13 cellular contexts compared by ENCODE assay signal in the genomic region with DNA sequence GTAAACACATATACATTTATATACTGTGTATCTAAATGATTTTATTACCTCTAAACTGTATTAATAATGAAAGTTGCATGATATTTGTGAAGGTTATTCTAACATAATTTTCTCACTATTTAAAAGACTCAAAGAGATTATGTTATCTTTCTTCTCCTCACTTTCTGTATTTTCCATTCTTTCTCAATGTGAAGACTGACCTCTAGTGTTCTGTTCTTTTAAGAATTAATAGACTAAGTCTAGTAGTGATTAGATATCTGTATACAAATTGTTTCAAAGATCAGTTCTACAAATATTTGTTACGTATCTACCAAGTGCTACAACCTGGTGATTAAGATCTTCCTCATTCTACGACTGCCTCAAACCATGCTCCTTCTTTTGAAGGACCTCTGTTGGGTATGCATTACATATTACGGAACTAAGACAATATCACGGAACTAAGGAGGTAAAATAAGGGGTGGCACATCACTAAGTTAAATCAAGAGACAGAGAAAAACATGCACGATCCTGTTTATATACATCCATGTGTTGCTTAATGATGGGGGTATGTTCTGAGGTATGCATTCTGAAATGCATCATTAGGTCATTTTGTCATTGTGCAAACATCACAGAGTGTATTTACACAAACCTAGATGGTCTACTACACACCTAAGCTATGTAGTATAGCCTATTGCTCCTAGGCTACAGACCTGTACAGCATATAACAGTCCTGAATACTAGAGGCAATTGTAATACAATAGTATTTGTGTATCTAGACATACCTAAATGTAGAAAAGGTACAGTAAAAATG.
A peak's percentile ranks its signal among the peaks of the same experiment; 100 is the strongest.
DNase-seq lines count a peak whose midpoint lies in the region; ATAC-seq, FAIRE-seq and TF ChIP-seq lines count a peak whose summit lies in the region.
"Had no signal": no experiment of that assay in that cellular context is flagged by ENCODE, and none has a peak within 500 bp of the region (broad histone marks: within the 10 kb centered on the region; RNA-seq: fewer than 3 reads in every experiment).

No MANE protein-coding gene starts in this region.

- no peak overlapping the region for H3K4me3 ChIP-seq in astrocyte (ENCODE audit: insufficient read depth, low read depth, low read length)
- H3K4me3 ChIP-seq in esophagus squamous epithelium = no peak overlapping the region
- H3K4me3 ChIP-seq: gastrocnemius medialis had no signal

- H3K79me2 ChIP-seq in astrocyte (ENCODE audit: insufficient read depth, low read length) = no peaks in the 10 kb centered on the region

- peak; percentile 83 for ATAC-seq in left lobe of liver
- ATAC-seq: gastrocnemius medialis had no signal

- no peak overlapping the region for H3K4me3 Mint-ChIP-seq in astrocyte (ENCODE audit: unreplicated experiment)
- H3K4me3 Mint-ChIP-seq: memory B cell had no signal

- H3K9me3 ChIP-seq in astrocyte (ENCODE audit: insufficient read depth, low read depth, low read length) (no peaks in the 10 kb centered on the region), esophagus squamous epithelium (no peaks in the 10 kb centered on the region)
- H3K9me3 ChIP-seq: gastrocnemius medialis had no signal

- no peaks in the 10 kb centered on the region for H3K4me1 ChIP-seq in astrocyte (ENCODE audit: insufficient read depth, low read length)
- H3K4me1 ChIP-seq in esophagus squamous epithelium = no peaks in the 10 kb centered on the region
- H3K4me1 ChIP-seq: gastrocnemius medialis had no signal

- intact Hi-C loops in esophagus squamous epithelium (cut with DNase I) = no loop called here

- no peak overlapping the region for H3K9ac ChIP-seq in astrocyte (ENCODE audit: low read length)

- H3K27me3 Mint-ChIP-seq in astrocyte (ENCODE audit: low read depth, unreplicated experiment) = no peaks in the 10 kb centered on the region

- no peaks in the 10 kb centered on the region for H3K36me3 Mint-ChIP-seq in astrocyte (ENCODE audit: low read depth, unreplicated experiment)
- H3K36me3 Mint-ChIP-seq: memory B cell had no signal

- no peaks in the 10 kb centered on the region for H3K27me3 ChIP-seq in astrocyte (ENCODE audit: insufficient read depth, low read length)
- no peaks in the 10 kb centered on the region for H3K27me3 ChIP-seq in esophagus squamous epithelium
- H3K27me3 ChIP-seq: gastrocnemius medialis had no signal

- no peak overlapping the region for H2AFZ ChIP-seq in astrocyte (ENCODE audit: low read depth, low read length)

- H4K20me1 ChIP-seq in astrocyte (ENCODE audit: insufficient read depth, low read length) = no peaks in the 10 kb centered on the region

- no peaks in the 10 kb centered on the region for H3K4me1 Mint-ChIP-seq in astrocyte (ENCODE audit: low read depth, unreplicated experiment)
- H3K4me1 Mint-ChIP-seq: memory B cell had no signal

- no peak overlapping the region for H3K27ac ChIP-seq in astrocyte (ENCODE audit: low read depth, low read length)
- H3K27ac ChIP-seq in esophagus squamous epithelium = no peak overlapping the region
- H3K27ac ChIP-seq: gastrocnemius medialis had no signal

- H3K4me2 ChIP-seq in astrocyte (ENCODE audit: low read length) = no peak overlapping the region

- in situ Hi-C loops in ACHN (cut with HindIII; ENCODE audit: low pct_ligation_motif_present, low pct_unique_long_range_greater_than_20kb, low sequenced_read_pairs) = no loop called here

- no peaks in the 10 kb centered on the region for H3K9me3 Mint-ChIP-seq in astrocyte (ENCODE audit: unreplicated experiment)
- H3K9me3 Mint-ChIP-seq: memory B cell had no signal

- TF ChIP-seq CTCF in astrocyte (IDR thresholded peaks at IDR 0.05; ENCODE audit: insufficient read depth, low read depth, low read length) (peak; percentile 9), esophagus squamous epithelium (IDR thresholded peaks at IDR 0.05) (no peak)

- peak; percentile 39 for FAIRE-seq in GM19239 (lab: Jason Lieb, UNC)
- no peak for FAIRE-seq in astrocyte (lab: Jason Lieb, UNC)

- H3K27ac Mint-ChIP-seq in astrocyte (ENCODE audit: unreplicated experiment) = no peak overlapping the region
- H3K27ac Mint-ChIP-seq: memory B cell had no signal

- H3K36me3 ChIP-seq in astrocyte (ENCODE audit: insufficient read depth, low read length) (no peaks in the 10 kb centered on the region), esophagus squamous epithelium (no peaks in the 10 kb centered on the region)
- H3K36me3 ChIP-seq: gastrocnemius medialis had no signal

- DNase-seq in ACHN = peak; percentile 4
- DNase-seq in GM19239 (ENCODE audit: insufficient read length, low spot score) = no peak
- DNase-seq in astrocyte (ENCODE audit: low read depth) = no peak
- no peak for DNase-seq in left lobe of liver (ENCODE audit: low spot score)
- DNase-seq in NCI-H1694 (lab: John Stamatoyannopoulos, UW) = no peak
- no peak for DNase-seq in NK-92 (lab: John Stamatoyannopoulos, UW; ENCODE audit: unreplicated experiment)
- DNase-seq in esophagus squamous epithelium (lab: John Stamatoyannopoulos, UW) = no peak
- no peak for DNase-seq in DMS153 treated with DMSO at 0.1 percent for 48 hours (lab: John Stamatoyannopoulos, UW; ENCODE audit: unreplicated experiment)
- DNase-seq: aorta, COR-L47, gastrocnemius medialis, T-helper 9 cell had no signal

- TF ChIP-seq POLR2A in esophagus squamous epithelium (IDR thresholded peaks at IDR 0.05) = no peak

- WGBS in esophagus squamous epithelium, 2 donors = 62 to 73% methylated on average over 5 of the region's 5 CpGs
